ENCODE assay signal across 9 cellular contexts in the genomic region with DNA sequence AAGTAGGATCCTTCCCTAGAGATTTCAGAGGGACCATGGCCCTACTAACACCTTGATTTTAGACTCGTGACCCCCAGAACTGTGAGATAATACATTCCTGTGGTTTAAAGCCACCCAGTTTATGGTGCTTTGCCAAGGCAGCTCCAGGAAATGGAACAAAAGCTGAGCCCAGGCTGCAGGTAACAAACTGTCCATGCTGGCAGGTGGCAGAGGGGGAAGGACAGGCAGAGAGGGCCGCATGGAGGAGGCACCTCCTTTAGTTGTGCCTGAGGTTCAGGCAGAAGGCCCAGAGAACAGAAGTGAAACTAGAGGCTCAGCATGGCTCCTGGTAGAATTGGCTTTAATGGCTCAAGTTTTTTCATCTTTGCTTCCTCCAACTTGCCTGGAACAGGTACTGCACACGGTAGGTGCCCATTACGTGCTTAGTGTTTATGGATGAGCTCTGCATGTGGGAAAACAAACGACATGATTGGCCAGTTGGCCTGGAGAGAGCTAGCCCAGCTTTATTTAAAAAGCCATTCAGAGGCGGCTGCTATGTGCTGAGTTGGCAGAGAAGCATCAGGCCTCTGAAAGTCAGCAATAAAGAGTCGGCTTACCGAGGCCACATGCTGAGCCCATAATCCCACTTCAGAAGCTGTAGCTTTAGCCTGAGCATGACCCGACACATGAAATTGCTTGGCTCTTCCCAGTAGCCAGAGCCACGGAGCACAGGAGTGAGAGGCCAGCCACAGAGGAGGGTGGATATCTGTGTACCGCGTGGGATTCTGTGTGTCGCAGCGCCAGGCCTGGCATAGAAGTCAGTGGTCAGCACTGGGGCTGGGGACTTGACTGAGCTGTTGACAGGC. TPM values are rescaled to one million over a fixed set of nuclear protein-coding genes. Genes with fewer than 3 reads are reported as not detected.
A peak's percentile ranks its signal among the peaks of the same experiment; 100 is the strongest.
DNase-seq lines count a peak whose midpoint lies in the region; ATAC-seq and TF ChIP-seq lines count a peak whose summit lies in the region.
"Had no signal": no experiment of that assay in that cellular context is flagged by ENCODE, and none has a peak within 500 bp of the region (broad histone marks: within the 10 kb centered on the region; RNA-seq: fewer than 3 reads in every experiment).

No MANE protein-coding gene starts in this region.

- intact Hi-C loops in posterior vena cava (cut with DNase I), result loop anchor here in 1 of 2 donors (5.0 kb wide), 1 partner anchor 1007 kb away; no protein-coding TSS in a partner anchor

- no peaks in the 10 kb centered on the region for H3K9me3 Mint-ChIP-seq in GM23338
- H3K9me3 Mint-ChIP-seq: T-helper 1 cell treated with Interleukin-12 subunit alpha and Interleukin-12 subunit beta and Interleukin-4 antibody, amounts not matched to agents 30 μg/mL and 1 μg/mL, for 36 hours had no signal

- ATAC-seq in GM23338 (peak; percentile 59), HG02763 (IDR thresholded peaks at IDR 0.05; ENCODE audit: unreplicated experiment) (no peak), HG03432 (IDR thresholded peaks at IDR 0.05; ENCODE audit: unreplicated experiment) (no peak)

- H3K9me2 ChIP-seq in GM23338 (ENCODE audit: insufficient read depth), result no peaks in the 10 kb centered on the region

- no peaks in the 10 kb centered on the region for H3K79me2 ChIP-seq in GM23338 (replicated peaks; ENCODE audit: insufficient read depth)
- H3K79me2 ChIP-seq in fibroblast of lung (ENCODE audit: control insufficient read depth, insufficient read depth, low read length), result no peaks in the 10 kb centered on the region

- H3K4me1 Mint-ChIP-seq in GM23338, result peaks cover 20% of the 10 kb centered on the region

- DNase-seq in GM23338 (ENCODE audit: low spot score) (peak; percentile 47), NCI-H524 treated with DMSO at 0.1 percent for 48 hours (lab: John Stamatoyannopoulos, UW) (peak; percentile 68), fibroblast of lung (ENCODE audit: low read depth in 2 of 2) (peak; percentile 45 to 62), posterior vena cava (ENCODE audit: low spot score) (peak; percentile 79), HuH-7.5 (ENCODE audit: low spot score) (no peak), HuH-7 (ENCODE audit: low spot score) (no peak)

- H3K27ac ChIP-seq in GM23338 (ENCODE audit: low read depth) (no peak overlapping the region), fibroblast of lung (ENCODE audit: insufficient read depth, low read length) (no peak overlapping the region)

- H4K20me1 ChIP-seq in GM23338 (replicated peaks; ENCODE audit: insufficient read depth) (no peaks in the 10 kb centered on the region), fibroblast of lung (ENCODE audit: control insufficient read depth, extremely low read depth, insufficient read depth, low read length) (no peaks in the 10 kb centered on the region)

- H3K4me3 ChIP-seq in GM23338, result no peak overlapping the region
- H3K4me3 ChIP-seq in fibroblast of lung (replicated peaks in 1 of 4; ENCODE audit: control extremely low read depth in 1 of 4, insufficient read depth in 1 of 4, low read depth in 3 of 4, low read length in 4 of 4), result no peak overlapping the region

- H3K4me1 ChIP-seq in GM23338 (ENCODE audit: insufficient read depth) (0 out of 2 replicates have a peak, but pooled peaks cover 8% of the 10 kb centered on the region), fibroblast of lung (ENCODE audit: control insufficient read depth, extremely low read depth, insufficient read depth, low read length) (peaks cover 45% of the 10 kb centered on the region)

- H3K27me3 ChIP-seq in GM23338 (ENCODE audit: insufficient read depth) (no peaks in the 10 kb centered on the region), fibroblast of lung (ENCODE audit: control insufficient read depth, insufficient read depth, low read length) (no peaks in the 10 kb centered on the region)

- H3K36me3 ChIP-seq in GM23338 (ENCODE audit: insufficient read depth) (no peaks in the 10 kb centered on the region), fibroblast of lung (ENCODE audit: control insufficient read depth, insufficient read depth, low read length) (no peaks in the 10 kb centered on the region)

- TF ChIP-seq CTCF in GM23338 (conservative IDR thresholded peaks at IDR 0.05; ENCODE audit: low read depth in 2 of 2) (no peak), fibroblast of lung (conservative IDR thresholded peaks at IDR 0.05 in 1 of 2, IDR thresholded peaks at IDR 0.05 in 1 of 2; ENCODE audit: low read depth in 1 of 2, low read length in 2 of 2) (no peak)

- no peaks in the 10 kb centered on the region for H3K9me3 ChIP-seq in fibroblast of lung (ENCODE audit: control insufficient read depth, insufficient read depth, low read depth, low read length)

- H3K4me3 Mint-ChIP-seq in GM23338, result no peak overlapping the region
- H3K4me3 Mint-ChIP-seq: T-helper 1 cell treated with Interleukin-12 subunit alpha and Interleukin-12 subunit beta and Interleukin-4 antibody, amounts not matched to agents 30 μg/mL and 1 μg/mL, for 36 hours had no signal

- H2AFZ ChIP-seq in GM23338 (0 out of 2 replicates have a peak overlapping the region, but pooled peaks have one; percentile 18), fibroblast of lung (ENCODE audit: low read length) (no peak overlapping the region)

- no peaks in the 10 kb centered on the region for H3K36me3 Mint-ChIP-seq in GM23338 (ENCODE audit: low read depth)

- no peaks in the 10 kb centered on the region for H3F3A ChIP-seq in GM23338 (replicated peaks; ENCODE audit: low read depth)

- H3K27ac Mint-ChIP-seq in GM23338, result no peak overlapping the region; the same call in 1 of the 2 replicates
- H3K27ac Mint-ChIP-seq: T-helper 1 cell treated with Interleukin-12 subunit alpha and Interleukin-12 subunit beta and Interleukin-4 antibody, amounts not matched to agents 30 μg/mL and 1 μg/mL, for 36 hours had no signal

- no peak overlapping the region for H3K9ac ChIP-seq in fibroblast of lung (ENCODE audit: insufficient read depth, low read length)

- H3K4me2 ChIP-seq in GM23338 (0 out of 2 replicates have a peak overlapping the region, but pooled peaks have one; percentile 20), fibroblast of lung (ENCODE audit: extremely low read depth, insufficient read depth, low read length) (peak overlapping the region; percentile 56)

- peaks cover 5% of the 10 kb centered on the region for H3K27me3 Mint-ChIP-seq in GM23338 (ENCODE audit: insufficient read depth, low read depth, poor library complexity)

TF ChIP-seq in GM23338, 12 proteins besides CTCF, POLR2A, EP300 and RAD21:
- TF ChIP-seq, protein P1, sequence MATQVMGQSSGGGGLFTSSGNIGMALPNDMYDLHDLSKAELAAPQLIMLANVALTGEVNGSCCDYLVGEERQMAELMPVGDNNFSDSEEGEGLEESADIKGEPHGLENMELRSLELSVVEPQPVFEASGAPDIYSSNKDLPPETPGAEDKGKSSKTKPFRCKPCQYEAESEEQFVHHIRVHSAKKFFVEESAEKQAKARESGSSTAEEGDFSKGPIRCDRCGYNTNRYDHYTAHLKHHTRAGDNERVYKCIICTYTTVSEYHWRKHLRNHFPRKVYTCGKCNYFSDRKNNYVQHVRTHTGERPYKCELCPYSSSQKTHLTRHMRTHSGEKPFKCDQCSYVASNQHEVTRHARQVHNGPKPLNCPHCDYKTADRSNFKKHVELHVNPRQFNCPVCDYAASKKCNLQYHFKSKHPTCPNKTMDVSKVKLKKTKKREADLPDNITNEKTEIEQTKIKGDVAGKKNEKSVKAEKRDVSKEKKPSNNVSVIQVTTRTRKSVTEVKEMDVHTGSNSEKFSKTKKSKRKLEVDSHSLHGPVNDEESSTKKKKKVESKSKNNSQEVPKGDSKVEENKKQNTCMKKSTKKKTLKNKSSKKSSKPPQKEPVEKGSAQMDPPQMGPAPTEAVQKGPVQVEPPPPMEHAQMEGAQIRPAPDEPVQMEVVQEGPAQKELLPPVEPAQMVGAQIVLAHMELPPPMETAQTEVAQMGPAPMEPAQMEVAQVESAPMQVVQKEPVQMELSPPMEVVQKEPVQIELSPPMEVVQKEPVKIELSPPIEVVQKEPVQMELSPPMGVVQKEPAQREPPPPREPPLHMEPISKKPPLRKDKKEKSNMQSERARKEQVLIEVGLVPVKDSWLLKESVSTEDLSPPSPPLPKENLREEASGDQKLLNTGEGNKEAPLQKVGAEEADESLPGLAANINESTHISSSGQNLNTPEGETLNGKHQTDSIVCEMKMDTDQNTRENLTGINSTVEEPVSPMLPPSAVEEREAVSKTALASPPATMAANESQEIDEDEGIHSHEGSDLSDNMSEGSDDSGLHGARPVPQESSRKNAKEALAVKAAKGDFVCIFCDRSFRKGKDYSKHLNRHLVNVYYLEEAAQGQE (IDR thresholded peaks at IDR 0.05; ENCODE audit: unreplicated experiment), result no peak
TF ChIP-seq in GM23338: peak in this region for 0.

RNA-seq across cellular contexts. Expression of a gene that starts 36.5 kb away (rescaled TPM):
- total RNA-seq in GM23338 (2014; rRNA removed; shearing (Covaris generic)), result 15.0 and 16.8 TPM in 2 replicates
- polyA plus RNA-seq in GM23338 (2016; fragmentation: Nextera tagmentation; extraction: Ambion mirVana) (6.0 and 7.2 TPM in 2 replicates), fibroblast of lung (17.8 and 21.6 TPM in 2 replicates)
- total RNA-seq in fibroblast of lung (32.4 and 38.1 TPM in 2 replicates), posterior vena cava (10 to 100 TPM; 37.1 to 41.8 TPM)
- polyA plus RNA-seq in fibroblast of lung (2012), result 23.7 and 27.9 TPM in 2 replicates
- polyA minus RNA-seq in fibroblast of lung (ENCODE audit: low replicate concordance), result 29.4 and 34.9 TPM in 2 replicates

RNA-seq across cellular contexts. Expression of a gene that starts 52.5 kb away (rescaled TPM):
- 0.19 and 0.52 TPM in 2 replicates for total RNA-seq in GM23338 (2014; rRNA removed; shearing (Covaris generic))
- polyA plus RNA-seq in GM23338 (2016; fragmentation: Nextera tagmentation; extraction: Ambion mirVana) (0.16 and 0.19 TPM in 2 replicates), fibroblast of lung (0.02 TPM in 1 of 2 replicates, not detected in the other)
- total RNA-seq in fibroblast of lung (under 0.01 and 0.33 TPM in 2 replicates), posterior vena cava (1 to 10 TPM; 3.6 to 3.8 TPM)
- 0.02 and 0.05 TPM in 2 replicates for polyA plus RNA-seq in fibroblast of lung (2012)
- polyA minus RNA-seq in fibroblast of lung (ENCODE audit: low replicate concordance), result 0.04 TPM in 2 replicates

Comparison
In these comparisons a context has a peak if more than half of its experiments do, and no peak if none do; other contexts are left out.
1. DNase-seq: peak in GM23338 (single experiment), NCI-H524 treated with DMSO at 0.1 percent for 48 hours (single experiment), fibroblast of lung (2 of 2) and posterior vena cava (single experiment); none in HuH-7.5 (single experiment) and HuH-7 (single experiment).